Comparison of ENCODE assay signal across 8 cellular contexts in genomic region chr3:58237238-58237939, GRCh38. TPM values are rescaled to one million over a fixed set of nuclear protein-coding genes. Genes with fewer than 3 reads are reported as not detected.
DNase-seq lines count a peak whose midpoint lies in the region; ATAC-seq and TF ChIP-seq lines count a peak whose summit lies in the region.

ABHD6 (plus strand) TSS chr3:58237792; CDS start chr3:58256587, 18,795 bp downstream.

- peak within 1 kb of the TSS; percentile 72 for H3K27ac Mint-ChIP-seq in activated CD4-positive, alpha-beta memory T cell treated with anti-CD3 and anti-CD28 coated beads, Interleukin-2, amount 10 ng/mL, durations not matched to agents 7 days and 5 days

- H3K36me3 ChIP-seq in A673 (ENCODE audit: insufficient read depth, low read length, poor library complexity, severe bottlenecking) (peaks cover 35% of the 10 kb centered on the region), ectodermal cell (ENCODE audit: control insufficient read depth, insufficient read depth, low read length) (no peaks in the 10 kb centered on the region)

- peak within 1 kb of the TSS; percentile 92 for H3K4me3 ChIP-seq in A673 (ENCODE audit: low read depth, low read length, poor library complexity, severe bottlenecking)
- H3K4me3 ChIP-seq in ectodermal cell (ENCODE audit: insufficient read depth, low read depth, low read length): peak within 1 kb of the TSS; percentile 81

- H3K27me3 Mint-ChIP-seq in activated CD4-positive, alpha-beta memory T cell treated with anti-CD3 and anti-CD28 coated beads, Interleukin-2, amount 10 ng/mL, durations not matched to agents 7 days and 5 days: peaks cover 25% of the 10 kb centered on the region

- WGBS in ectodermal cell, 2 experiments: 0% methylated on average over 76 of the region's 77 CpGs

- TF ChIP-seq CTCF in A673 (conservative IDR thresholded peaks at IDR 0.05; ENCODE audit: low read depth, low read length): no peak

- H3K9me3 Mint-ChIP-seq in activated CD4-positive, alpha-beta memory T cell treated with anti-CD3 and anti-CD28 coated beads, Interleukin-2, amount 10 ng/mL, durations not matched to agents 7 days and 5 days: no peaks in the 10 kb centered on the region

- BruUV-seq in A673 (replicated peaks; lab: Mats Ljungman, UMichigan): no TSS peak

- H3K36me3 Mint-ChIP-seq in activated CD4-positive, alpha-beta memory T cell treated with anti-CD3 and anti-CD28 coated beads, Interleukin-2, amount 10 ng/mL, durations not matched to agents 7 days and 5 days (ENCODE audit: low read depth): no peaks in the 10 kb centered on the region

- peak; percentile 69 for ATAC-seq in GM18511 (IDR thresholded peaks at IDR 0.05; ENCODE audit: unreplicated experiment)
- ATAC-seq in HG02973 (IDR thresholded peaks at IDR 0.05; ENCODE audit: unreplicated experiment): peak; percentile 76

- CTCF ChIA-PET in A673 (lab: Charles Lee): no interaction called here
- CTCF ChIA-PET in activated CD4-positive, alpha-beta memory T cell treated with anti-CD3 and anti-CD28 coated beads, Interleukin-2, amount 10 ng/mL, durations not matched to agents 7 days and 5 days (lab: Charles Lee): interaction anchor here (0.6 to 3.0 kb wide), 6 partner anchors 20 to 101 kb away, joined by 3 to 25 read pairs (median 4); partner anchors contain the start of genes HTD2 and RPP14

- H3K27me3 ChIP-seq in A673 (replicated peaks; ENCODE audit: insufficient read depth, low read depth, low read length, poor library complexity): no peaks in the 10 kb centered on the region
- peaks cover 57% of the 10 kb centered on the region for H3K27me3 ChIP-seq in ectodermal cell (ENCODE audit: control insufficient read depth, insufficient read depth, low read length, poor library complexity, severe bottlenecking)

- peak within 1 kb of the TSS; percentile 98 for H3K27ac ChIP-seq in A673 (ENCODE audit: low read depth, low read length, poor library complexity, severe bottlenecking)
- no peak within 1 kb of the TSS for H3K27ac ChIP-seq in ectodermal cell (ENCODE audit: insufficient read depth, low read depth, low read length, poor library complexity, severe bottlenecking)

- peak within 1 kb of the TSS; percentile 86 for H3K4me3 Mint-ChIP-seq in activated CD4-positive, alpha-beta memory T cell treated with anti-CD3 and anti-CD28 coated beads, Interleukin-2, amount 10 ng/mL, durations not matched to agents 7 days and 5 days

- intact Hi-C loops in A673 (cut with micrococcal nuclease; ENCODE audit: unreplicated experiment): loop anchor here (5.0 kb wide), 1 partner anchor 70 kb away; the partner anchor contains the start of genes HTD2 and RPP14

- H3K9me3 ChIP-seq in A673 (ENCODE audit: low read depth, low read length, poor library complexity, severe bottlenecking) (no peaks in the 10 kb centered on the region), ectodermal cell (ENCODE audit: control insufficient read depth, low read length) (no peaks in the 10 kb centered on the region)

- H3K4me1 Mint-ChIP-seq in activated CD4-positive, alpha-beta memory T cell treated with anti-CD3 and anti-CD28 coated beads, Interleukin-2, amount 10 ng/mL, durations not matched to agents 7 days and 5 days: peaks cover 12% of the 10 kb centered on the region

- POLR2A ChIA-PET in A673 (lab: Charles Lee; ENCODE audit: low non-redundant PET): no interaction called here
- POLR2A ChIA-PET in activated CD4-positive, alpha-beta memory T cell treated with anti-CD3 and anti-CD28 coated beads, Interleukin-2, amount 10 ng/mL, durations not matched to agents 7 days and 5 days (lab: Charles Lee): interaction anchor here (1.0 to 2.5 kb wide), 3 partner anchors 18 to 69 kb away, joined by 3 to 10 read pairs (median 3); partner anchors contain the start of genes HTD2 and RPP14

- DNase-seq in A673 (ENCODE audit: low spot score) (peak; percentile 81), NCI-H460 (ENCODE audit: extremely low read depth, low read depth) (peak; percentile 46), medulla oblongata (ENCODE audit: extremely low spot score) (peak; percentile 82)
- DNase-seq in activated CD4-positive, alpha-beta memory T cell treated with anti-CD3 and anti-CD28 coated beads, Interleukin-2, amount 10 ng/mL, durations not matched to agents 7 days and 5 days: peak; percentile 80
- peak; percentile 42 for DNase-seq in stimulated activated CD8-positive, alpha-beta memory T cell treated with anti-CD3 and anti-CD28 coated beads, Interleukin-12 subunit alpha, Interleukin-12 subunit beta, amount 100 ng/mL, for 24 hours (ENCODE audit: extremely low read depth)

- H3K4me1 ChIP-seq in A673 (ENCODE audit: insufficient read depth, low read length, poor library complexity, severe bottlenecking) (peaks cover 32% of the 10 kb centered on the region), ectodermal cell (ENCODE audit: control insufficient read depth, insufficient read depth, low read length) (no peaks in the 10 kb centered on the region)

RNA-seq across cellular contexts. Expression of gene ABHD6, which starts in this region (rescaled TPM):
- total RNA-seq in A673 (2021): 154 and 155 TPM in 2 replicates
- total RNA-seq in NCI-H460 (2014; rRNA removed; shearing (Covaris generic)): 4.9 and 5.1 TPM in 2 replicates
- polyA plus RNA-seq in NCI-H460 (2014; cell fraction: nucleus; rRNA removed): 2.7 and 3.5 TPM in 2 replicates
- 1 to 10 TPM; 4.5 to 6.1 TPM for total RNA-seq in activated CD4-positive, alpha-beta memory T cell treated with anti-CD3 and anti-CD28 coated beads, Interleukin-2, amount 10 ng/mL, durations not matched to agents 7 days and 5 days
- polyA plus RNA-seq in ectodermal cell (2013, experiment 1 of 4): 18.8 TPM
- 17.6 TPM for polyA plus RNA-seq in ectodermal cell (2013, experiment 2 of 4)
- polyA plus RNA-seq in ectodermal cell (2013, experiment 3 of 4): 16.7 TPM
- 17.8 TPM for polyA plus RNA-seq in ectodermal cell (2013, experiment 4 of 4)

Comparison
In these comparisons a context has a peak if more than half of its experiments do, and no peak if none do; other contexts are left out.
1. RNA of gene ABHD6 (total RNA-seq): 154 to 155 TPM in A673; 4.5 to 6.1 TPM in activated CD4-positive, alpha-beta memory T cell treated with anti-CD3 and anti-CD28 coated beads, Interleukin-2, amount 10 ng/mL, durations not matched to agents 7 days and 5 days and 4.9 to 5.1 TPM in NCI-H460; every median in the first group is over 10 times any median in the second.
2. Peak in every context shown above with its lines, with median percentiles within 50 percentile points of each other: DNase-seq.